25 cellular contexts compared by ENCODE assay signal in the genomic region with DNA sequence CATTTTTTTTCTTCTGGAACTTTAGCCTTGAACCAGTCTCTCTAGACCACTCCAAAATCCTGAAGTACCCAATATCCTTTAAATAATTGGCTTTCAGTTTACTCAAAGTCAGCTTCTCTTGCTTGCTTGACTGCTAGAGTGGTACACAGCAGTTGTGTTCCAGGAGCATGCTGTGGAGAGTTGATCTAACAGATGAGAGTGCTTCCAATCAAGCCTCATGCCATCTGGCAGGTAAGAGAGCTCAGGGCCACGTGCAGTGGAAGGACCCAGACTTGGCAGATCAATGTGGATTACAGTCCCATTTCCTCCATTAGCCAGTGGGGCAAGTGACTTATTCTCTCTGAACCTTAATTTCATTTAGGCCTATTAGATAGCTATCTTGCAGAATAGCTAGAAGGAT.
"Had no signal": no experiment of that assay in that cellular context is flagged by ENCODE, and none has a peak within 500 bp of the region (broad histone marks: within the 10 kb centered on the region; RNA-seq: fewer than 3 reads in every experiment).

No MANE protein-coding gene starts in this region.

- ATAC-seq: left ventricle myocardium superior; natural killer cell; sciatic nerve; stimulated activated naive B cell treated with anti-CD40 and anti-IgM and Interleukin-4, amounts not matched to agents 10 μg/mL and 1 μg/mL and 100 μg/mL, for 72 hours; stimulated activated naive CD8-positive, alpha-beta T cell treated with anti-CD3 and anti-CD28 coated beads, Interleukin-15, Interleukin-2, amounts not matched to agents 100 U/mL and 50 U/mL, for 24 hours had no signal

- H3K27me3 ChIP-seq: hepatocyte, neural progenitor cell, neutrophil, right atrium auricular region, tibial nerve, upper lobe of left lung, vagina had no signal

- H3K4me1 ChIP-seq: neural progenitor cell, parathyroid adenoma, right atrium auricular region, tibial nerve, vagina had no signal

- DNase-seq: left ventricle myocardium superior; naive B cell; natural killer cell; nephron progenitor cell; occipital lobe; stimulated activated CD4-positive, alpha-beta T cell treated with anti-CD3 and anti-CD28 coated beads, Interleukin-12 subunit alpha, Interleukin-12 subunit beta, amount 100 ng/mL, for 4 hours; stimulated activated CD4-positive, alpha-beta T cell treated with anti-CD3 and anti-CD28 coated beads, Interleukin-15, amount 100 ng/mL, for 24 hours; stimulated activated CD4-positive, alpha-beta T cell treated with anti-CD3 and anti-CD28 coated beads, Interleukin-2, amount 100 ng/mL, for 24 hours; stimulated activated CD4-positive, alpha-beta T cell treated with anti-CD3 and anti-CD28 coated beads, Interleukin-4, amount 100 ng/mL, for 1 hour; stimulated activated naive B cell treated with anti-CD40 and anti-IgM and Interleukin-4, amounts not matched to agents 10 μg/mL and 1 μg/mL and 100 μg/mL, for 72 hours; stimulated activated naive CD8-positive, alpha-beta T cell treated with anti-CD3 and anti-CD28 coated beads, Interleukin-15, Interleukin-2, amounts not matched to agents 100 U/mL and 50 U/mL, for 24 hours had no signal

- H3K36me3 ChIP-seq: neural progenitor cell, thoracic aorta had no signal

- H3K9me3 Mint-ChIP-seq: mesothelial cell of epicardium; naive B cell; natural killer cell; nephron progenitor cell; neural progenitor cell; stimulated activated naive B cell treated with anti-CD40 and anti-IgM and Interleukin-4, amounts not matched to agents 10 μg/mL and 1 μg/mL and 100 μg/mL, for 72 hours had no signal

- H3K9me3 ChIP-seq: neutrophil, right atrium auricular region, suprapubic skin, thoracic aorta, tibial nerve, upper lobe of left lung, vagina had no signal

- H3K4me3 Mint-ChIP-seq: mesothelial cell of epicardium; naive B cell; natural killer cell; nephron progenitor cell; neural progenitor cell; stimulated activated naive B cell treated with anti-CD40 and anti-IgM and Interleukin-4, amounts not matched to agents 10 μg/mL and 1 μg/mL and 100 μg/mL, for 72 hours had no signal

- H3K27ac ChIP-seq: hepatocyte, neural progenitor cell, parathyroid adenoma, right atrium auricular region, suprapubic skin, tibial nerve, vagina had no signal

- H3K4me3 ChIP-seq: hepatocyte, lung, neural progenitor cell, right atrium auricular region, skin epidermis, suprapubic skin, thoracic aorta, tibial nerve, upper lobe of left lung, vagina had no signal

- H3K27ac Mint-ChIP-seq: mesothelial cell of epicardium, naive B cell, natural killer cell, nephron progenitor cell, neural progenitor cell had no signal
